Comparison of ENCODE assay signal across 22 cellular contexts in genomic region chr15:36136054-36136453, GRCh38.
DNase-seq lines count a peak whose midpoint lies in the region; TF ChIP-seq lines count a peak whose summit lies in the region.
"Had no signal": no experiment of that assay in that cellular context is flagged by ENCODE, and none has a peak within 500 bp of the region (broad histone marks: within the 10 kb centered on the region; RNA-seq: fewer than 3 reads in every experiment).

No MANE protein-coding gene starts in this region.

- H3K36me3 ChIP-seq in osteoblast (ENCODE audit: insufficient read depth, low read length) = no peaks in the 10 kb centered on the region
- H3K36me3 ChIP-seq: SJSA1 had no signal

- H3K4me1 ChIP-seq in osteoblast (ENCODE audit: insufficient read depth, low read length) = no peaks in the 10 kb centered on the region
- H3K4me1 ChIP-seq: Caco-2, SJSA1 had no signal

- TF ChIP-seq CTCF in choroid plexus epithelial cell (conservative IDR thresholded peaks at IDR 0.05; ENCODE audit: low read depth, low read length) = no peak
- no peak for TF ChIP-seq CTCF in osteoblast (IDR thresholded peaks at IDR 0.05; ENCODE audit: extremely low read depth, low read depth, low read length)

- peak; percentile 9 for DNase-seq in DMS53 (lab: John Stamatoyannopoulos, UW)
- no peak for DNase-seq in DMS53 treated with DMSO at 0.1 percent for 48 hours (lab: John Stamatoyannopoulos, UW; ENCODE audit: unreplicated experiment)
- DNase-seq in LHCN-M2 (ENCODE audit: low read depth) = peak; percentile 8
- DNase-seq in choroid plexus epithelial cell (ENCODE audit: low read depth) = peak; percentile 27
- no peak for DNase-seq in stimulated activated CD4-positive, alpha-beta T cell treated with anti-CD3 and anti-CD28 coated beads, Interleukin-12 subunit alpha, Interleukin-12 subunit beta, amount 100 ng/mL, for 4 hours
- no peak for DNase-seq in osteoblast (ENCODE audit: insufficient read length, low spot score, missing footprints)
- no peak for DNase-seq in activated effector memory CD4-positive, alpha-beta T cell treated with anti-CD3 and anti-CD28 coated beads, Interleukin-2, amount 50 U/mL, for 16 hours
- DNase-seq: Caco-2; CD8-positive, alpha-beta T cell; DND-41; H9; KBM-7; MM.1S; NCI-H2029; NCI-H226; NCI-H748 treated with DMSO at 0.1 percent for 48 hours; NK-92 treated with Interleukin-12 subunit alpha and Interleukin-12 subunit beta, amount 100 ng/mL, for 24 hours; PC-9; Right ventricle myocardium superior had no signal

- H3K4me3 ChIP-seq in choroid plexus epithelial cell (ENCODE audit: low read depth, low read length) (no peak overlapping the region), osteoblast (ENCODE audit: insufficient read depth, low read length) (no peak overlapping the region)
- H3K4me3 ChIP-seq: PC-9, SJSA1 had no signal

- no peaks in the 10 kb centered on the region for H3K27me3 ChIP-seq in osteoblast (ENCODE audit: insufficient read depth, low read length)
- H3K27me3 ChIP-seq: SJSA1 had no signal

- H3K27ac ChIP-seq in osteoblast (ENCODE audit: low read depth, low read length) = no peak overlapping the region
- H3K27ac ChIP-seq: 22Rv1, C4-2B, PC-9, SJSA1 had no signal

- H3K79me2 ChIP-seq in osteoblast (ENCODE audit: insufficient read depth, low read length) = no peaks in the 10 kb centered on the region

- no peak overlapping the region for H2AFZ ChIP-seq in osteoblast (ENCODE audit: low read length)

- no peaks in the 10 kb centered on the region for H3K9me3 ChIP-seq in osteoblast (ENCODE audit: low read depth, low read length)
- H3K9me3 ChIP-seq: Caco-2, SJSA1 had no signal

- H3K4me2 ChIP-seq in osteoblast (ENCODE audit: insufficient read depth, low read length) = no peak overlapping the region
- H3K4me2 ChIP-seq: PC-9 had no signal

- H4K20me1 ChIP-seq in osteoblast (ENCODE audit: insufficient read depth, low read length) = no peaks in the 10 kb centered on the region

Comparison
In these comparisons a context has a peak if more than half of its experiments do, and no peak if none do; other contexts are left out.
1. DNase-seq: peak in DMS53 (single experiment), LHCN-M2 (single experiment) and choroid plexus epithelial cell (single experiment); none in DMS53 treated with DMSO at 0.1 percent for 48 hours (single experiment), stimulated activated CD4-positive, alpha-beta T cell treated with anti-CD3 and anti-CD28 coated beads, Interleukin-12 subunit alpha, Interleukin-12 subunit beta, amount 100 ng/mL, for 4 hours (single experiment), osteoblast (single experiment) and activated effector memory CD4-positive, alpha-beta T cell treated with anti-CD3 and anti-CD28 coated beads, Interleukin-2, amount 50 U/mL, for 16 hours (single experiment).